ENCODE assay signal across 8 cellular contexts in genomic region chr18:35267161-35267651, GRCh38. TPM values are rescaled to one million over a fixed set of nuclear protein-coding genes. Genes with fewer than 3 reads are reported as not detected.
DNase-seq lines count a peak whose midpoint lies in the region; ATAC-seq and TF ChIP-seq lines count a peak whose summit lies in the region.

No MANE protein-coding gene starts in this region.

- peak; percentile 75 for ATAC-seq in GM21717 (IDR thresholded peaks at IDR 0.05; ENCODE audit: unreplicated experiment)

- H3K4me3 ChIP-seq in fibroblast of villous mesenchyme (ENCODE audit: low read depth, low read length) (peak overlapping the region; percentile 58), parathyroid adenoma (ENCODE audit: low read depth, low read length) (peak overlapping the region; percentile 40), tibial artery (peak overlapping the region; percentile 60 to 65)

- DNase-seq in C1 segment of cervical spinal cord (lab: John Stamatoyannopoulos, UW), result peak in 12 of 14 donors; percentile 46 to 83 (median 72)
- peak; percentile 94 for DNase-seq in NCI-H510A treated with DMSO at 0.1 percent for 48 hours (lab: John Stamatoyannopoulos, UW)
- peak; percentile 61 for DNase-seq in activated T-helper 9 cell treated with anti-CD3 and anti-CD28 coated beads, Interleukin-2, amount 50 U/mL, for 16 hours (ENCODE audit: low read depth)
- DNase-seq in fibroblast of villous mesenchyme (ENCODE audit: low read depth), result peak; percentile 53
- DNase-seq in tibial artery, result peak; percentile 80 to 90
- no peak for DNase-seq in amniotic stem cell (lab: John Stamatoyannopoulos, UW)

- H3K27me3 ChIP-seq in parathyroid adenoma (ENCODE audit: control insufficient read depth, insufficient read depth, low read length) (no peaks in the 10 kb centered on the region), tibial artery (no peaks in the 10 kb centered on the region)

- TF ChIP-seq CTCF in fibroblast of villous mesenchyme (IDR thresholded peaks at IDR 0.05; ENCODE audit: insufficient read depth, low read depth, low read length), result no peak
- no peak for TF ChIP-seq CTCF in parathyroid adenoma (IDR thresholded peaks at IDR 0.05)
- TF ChIP-seq CTCF in tibial artery (IDR thresholded peaks at IDR 0.05), result no peak

- intact Hi-C loops in tibial artery (cut with DNase I; ENCODE audit: low total_unique reads), result no loop called here

- H2AFZ ChIP-seq in parathyroid adenoma, result peak overlapping the region; percentile 83

- no peaks in the 10 kb centered on the region for H3K79me2 ChIP-seq in parathyroid adenoma

- H3K4me1 ChIP-seq in parathyroid adenoma (no peaks in the 10 kb centered on the region), tibial artery (peaks cover 0 to 10% (median 6%) of the 10 kb centered on the region in 4 donors)

- H3K36me3 ChIP-seq in parathyroid adenoma (ENCODE audit: control insufficient read depth, insufficient read depth, low read length), result no peaks in the 10 kb centered on the region
- H3K36me3 ChIP-seq in tibial artery, result peaks cover 12 to 22% (median 14%) of the 10 kb centered on the region in 3 donors

- H3K9me3 ChIP-seq in parathyroid adenoma (ENCODE audit: control insufficient read depth, low read length) (no peaks in the 10 kb centered on the region), tibial artery (no peaks in the 10 kb centered on the region)

- H3K9ac ChIP-seq in parathyroid adenoma, result no peak overlapping the region

- H3K27ac ChIP-seq in parathyroid adenoma (peak overlapping the region; percentile 63), tibial artery (peak overlapping the region; percentile 73 to 75)

- peak overlapping the region; percentile 34 for H3K4me2 ChIP-seq in parathyroid adenoma (ENCODE audit: low read length)

RNA-seq across cellular contexts. Expression of gene ZSCAN30, which starts 22.8 kb away (rescaled TPM):
- 17.4 and 21.6 TPM in 2 replicates for total RNA-seq in fibroblast of villous mesenchyme

RNA-seq across cellular contexts. Expression of gene ZNF397, which starts 26.4 kb away (rescaled TPM):
- total RNA-seq in fibroblast of villous mesenchyme, result 8.2 and 10.0 TPM in 2 replicates
